In genomic region chr18:3266062-3266608, GRCh38 we compare ENCODE assay signal across 8 cellular contexts. TPM values are rescaled to one million over a fixed set of nuclear protein-coding genes. Genes with fewer than 3 reads are reported as not detected.
DNase-seq lines count a peak whose midpoint lies in the region; ATAC-seq and TF ChIP-seq lines count a peak whose summit lies in the region.
"Had no signal": no experiment of that assay in that cellular context is flagged by ENCODE, and none has a peak within 500 bp of the region (broad histone marks: within the 10 kb centered on the region; RNA-seq: fewer than 3 reads in every experiment).

No MANE protein-coding gene starts in this region.

- DNase-seq in G401 (ENCODE audit: low spot score) (peak; percentile 24), T-cell (no peak), epithelial cell of esophagus (ENCODE audit: low read depth) (peak; percentile 90), psoas muscle (peak; percentile 36 to 58), upper lobe of right lung (no peak), NCI-H226 (no peak)
- DNase-seq: brain microvascular endothelial cell had no signal

- in situ Hi-C loops in G401 (cut with HindIII; ENCODE audit: low sequenced_read_pairs): no loop called here

- no peak for TF ChIP-seq CTCF in epithelial cell of esophagus (IDR thresholded peaks at IDR 0.05; ENCODE audit: insufficient read depth, low read depth, low read length, missing control alignments)
- TF ChIP-seq CTCF in psoas muscle (IDR thresholded peaks at IDR 0.05): no peak
- no peak for TF ChIP-seq CTCF in upper lobe of right lung (IDR thresholded peaks at IDR 0.05)

- CTCF ChIA-PET in T-cell (lab: Charles Lee): interaction anchor here (0.6 to 1.3 kb wide), 3 partner anchors 21 to 182 kb away, joined by 3 to 5 read pairs (median 5); no protein-coding TSS in a partner anchor

- peaks cover 81 to 88% (median 83%) of the 10 kb centered on the region in 3 donors for H3K4me1 Mint-ChIP-seq in T-cell

- H3K9me3 ChIP-seq in psoas muscle (no peaks in the 10 kb centered on the region), upper lobe of right lung (no peaks in the 10 kb centered on the region)

- H3K4me3 Mint-ChIP-seq in T-cell: peak overlapping the region; percentile 34 to 97 (median 60)

- H3K4me3 ChIP-seq in epithelial cell of esophagus (ENCODE audit: low read length) (no peak overlapping the region), psoas muscle (peak overlapping the region; percentile 13), upper lobe of right lung (no peak overlapping the region)

- H3K27me3 ChIP-seq in psoas muscle (ENCODE audit: insufficient read depth in 3 of 3, low read length in 2 of 3): no peaks in the 10 kb centered on the region
- H3K27me3 ChIP-seq in upper lobe of right lung: no peaks in the 10 kb centered on the region
- H3K27me3 ChIP-seq: brain microvascular endothelial cell had no signal

- H3K9me3 Mint-ChIP-seq in T-cell: peaks cover 0 to 5% (median 0%) of the 10 kb centered on the region in 3 donors

- intact Hi-C loops in psoas muscle (cut with DNase I): no loop called here
- intact Hi-C loops in upper lobe of right lung (cut with DNase I): no loop called here

- H3K36me3 ChIP-seq in psoas muscle (ENCODE audit: insufficient read depth in 1 of 2, low read depth in 1 of 2) (no peaks in the 10 kb centered on the region), upper lobe of right lung (no peaks in the 10 kb centered on the region)
- H3K36me3 ChIP-seq: brain microvascular endothelial cell had no signal

- POLR2A ChIA-PET in T-cell (lab: Charles Lee): interaction anchor here in 1 of 2 donors (0.7 kb wide), 1 partner anchor 332 kb away, joined by 3 read pairs; no protein-coding TSS in a partner anchor

- ATAC-seq in T-cell (replicated peaks in 1 of 4) (no peak), psoas muscle (peak in 3 of 4 donors; percentile 10 to 50 (median 23)), GM18858 (IDR thresholded peaks at IDR 0.05; ENCODE audit: unreplicated experiment) (no peak), upper lobe of right lung (no peak)

- 19 to 46% (median 26%) methylated on average over 7 of the region's 7 CpGs for WGBS in psoas muscle, 3 donors

- peaks cover 75% of the 10 kb centered on the region for H3K4me1 ChIP-seq in psoas muscle
- peaks cover 69% of the 10 kb centered on the region for H3K4me1 ChIP-seq in upper lobe of right lung

- H3K36me3 Mint-ChIP-seq in T-cell: peaks cover 4% of the 10 kb centered on the region

- H3K27ac ChIP-seq in psoas muscle: no peak overlapping the region
- H3K27ac ChIP-seq in upper lobe of right lung: no peak overlapping the region
- H3K27ac ChIP-seq: brain microvascular endothelial cell had no signal

- H3K27me3 Mint-ChIP-seq in T-cell: no peaks in the 10 kb centered on the region

- H3K27ac Mint-ChIP-seq in T-cell: peak overlapping the region; percentile 80 to 86

RNA-seq across cellular contexts. Expression of gene MYL12B, which starts 4.2 kb away (rescaled TPM):
- total RNA-seq in G401 (2014; rRNA removed; shearing (Covaris generic)): 803 and 820 TPM in 2 replicates
- total RNA-seq in T-cell (100 to 1,000 TPM; 159 to 241 (median 206) TPM), psoas muscle (100 to 1,000 TPM; 163 to 212 (median 180) TPM), upper lobe of right lung (368 TPM)
- polyA plus RNA-seq in psoas muscle: 100 to 1,000 TPM; 193 to 243 (median 240) TPM

RNA-seq across cellular contexts. Expression of gene MYL12A, which starts 18.5 kb away (rescaled TPM):
- total RNA-seq in G401 (2014; rRNA removed; shearing (Covaris generic)): 1,097 and 1,243 TPM in 2 replicates
- total RNA-seq in T-cell (100 to 1,000 TPM; 390 to 456 (median 437) TPM), psoas muscle (1,000 to 10,000 TPM in 3 of 4 donors, 100 to 1,000 TPM in 1; 995 to 3,547 (median 2,203) TPM), upper lobe of right lung (571 TPM)
- polyA plus RNA-seq in psoas muscle: 1,000 to 10,000 TPM in 2 of 3 donors, 100 to 1,000 TPM in 1; 957 to 3,920 (median 1,327) TPM

RNA-seq across cellular contexts. Expression of gene MYOM1, which starts 46.4 kb away (rescaled TPM):
- total RNA-seq in G401 (2014; rRNA removed; shearing (Covaris generic)): 0.06 and 0.17 TPM in 2 replicates
- total RNA-seq in T-cell (1 to 10 TPM in 4 of 5 donors, under 1 TPM in 1; 0.98 to 7.0 (median 1.9) TPM), psoas muscle (100 to 1,000 TPM; 388 to 842 (median 567) TPM), upper lobe of right lung (2.5 TPM)
- polyA plus RNA-seq in psoas muscle: 100 to 1,000 TPM in 2 of 3 donors, 10 to 100 TPM in 1; 54.8 to 209 (median 117) TPM

Comparison
In these comparisons a context has a peak if more than half of its experiments do, and no peak if none do; other contexts are left out.
1. DNase-seq: peak in G401 (single experiment), epithelial cell of esophagus (single experiment) and psoas muscle (2 of 2); none in T-cell (0 of 34), upper lobe of right lung (single experiment) and NCI-H226 (single experiment).
2. ATAC-seq: peak in psoas muscle (3 of 4); none in T-cell (0 of 4), GM18858 (single experiment) and upper lobe of right lung (single experiment).
3. RNA of gene MYOM1, which starts 46.4 kb away (total RNA-seq): 388 to 842 TPM in psoas muscle; 2.5 TPM in upper lobe of right lung (single experiment), 0.98 to 7.0 TPM in T-cell and 0.06 to 0.17 TPM in G401; every median in the first group is over 10 times any median in the second.